In the genomic region with DNA sequence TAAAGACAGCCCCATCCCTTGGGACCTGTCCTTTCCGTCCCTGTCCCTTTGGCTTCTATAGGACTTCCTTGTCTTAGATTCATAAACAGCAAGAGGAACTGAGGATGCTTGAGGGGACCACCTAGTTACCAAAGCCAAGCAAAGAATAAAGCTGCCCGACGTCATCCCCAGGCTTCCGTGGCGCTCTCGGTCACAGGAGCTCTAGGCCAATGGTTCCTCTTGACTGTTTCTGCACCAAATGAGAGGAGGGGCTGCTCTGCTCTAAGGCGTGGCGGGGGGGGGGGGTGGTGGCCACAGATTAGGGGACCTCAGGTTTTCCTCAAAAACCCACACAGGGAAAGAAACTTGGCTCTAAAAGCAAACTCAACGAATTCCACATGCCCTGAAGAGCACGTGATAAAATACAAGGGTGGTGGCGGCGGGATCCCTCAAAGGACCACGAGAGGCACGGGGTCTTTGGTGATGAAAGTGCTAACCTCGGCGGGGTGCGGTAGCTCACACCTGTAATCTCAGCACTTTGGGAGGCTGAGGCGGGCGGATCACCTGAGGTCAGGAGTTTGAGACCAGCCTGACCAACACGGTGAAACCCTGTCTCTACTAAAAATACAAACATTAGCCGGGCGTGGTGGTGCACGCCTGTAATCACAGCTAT, we compare ENCODE assay signal across 8 cellular contexts. TPM values are rescaled to one million over a fixed set of nuclear protein-coding genes. Genes with fewer than 3 reads are reported as not detected.
A peak's percentile ranks its signal among the peaks of the same experiment; 100 is the strongest.
DNase-seq lines count a peak whose midpoint lies in the region; ATAC-seq and TF ChIP-seq lines count a peak whose summit lies in the region.

No MANE protein-coding gene starts in this region.

- H3K27ac Mint-ChIP-seq in activated T-cell treated with anti-CD3 and anti-CD28 coated beads, Interleukin-2, amount 50 U/mL, for 24 hours = peak overlapping the region; percentile 100
- peak overlapping the region; percentile 100 for H3K27ac Mint-ChIP-seq in activated naive CD8-positive, alpha-beta T cell treated with anti-CD3 and anti-CD28 coated beads, Interleukin-2, amount 50 U/mL, for 24 hours
- H3K27ac Mint-ChIP-seq in glutamatergic neuron (ENCODE audit: unreplicated experiment) = no peak overlapping the region

- peak overlapping the region; percentile 86 for H3K4me3 Mint-ChIP-seq in activated T-cell treated with anti-CD3 and anti-CD28 coated beads, Interleukin-2, amount 50 U/mL, for 24 hours
- peak overlapping the region; percentile 98 for H3K4me3 Mint-ChIP-seq in activated naive CD8-positive, alpha-beta T cell treated with anti-CD3 and anti-CD28 coated beads, Interleukin-2, amount 50 U/mL, for 24 hours
- H3K4me3 Mint-ChIP-seq in glutamatergic neuron (ENCODE audit: unreplicated experiment) = no peak overlapping the region

- H3K27ac ChIP-seq in caudate nucleus (ENCODE audit: low read depth, low read length) = no peak overlapping the region

- no peak for TF ChIP-seq CTCF in glutamatergic neuron (IDR thresholded peaks at IDR 0.05; ENCODE audit: partially characterized antibody, unreplicated experiment)

- H3K9me3 Mint-ChIP-seq in activated T-cell treated with anti-CD3 and anti-CD28 coated beads, Interleukin-2, amount 50 U/mL, for 24 hours = no peaks in the 10 kb centered on the region
- no peaks in the 10 kb centered on the region for H3K9me3 Mint-ChIP-seq in activated naive CD8-positive, alpha-beta T cell treated with anti-CD3 and anti-CD28 coated beads, Interleukin-2, amount 50 U/mL, for 24 hours
- peaks cover 8% of the 10 kb centered on the region for H3K9me3 Mint-ChIP-seq in glutamatergic neuron (ENCODE audit: unreplicated experiment)

- DNase-seq in activated T-cell treated with anti-CD3 and anti-CD28 coated beads, Interleukin-2, amount 50 U/mL, for 24 hours = peak; percentile 61
- no peak for DNase-seq in activated T-cell treated with anti-CD3 and anti-CD28 coated beads, Interleukin-2, amount 50 U/mL, for 1 hour
- peak; percentile 56 for DNase-seq in activated naive CD8-positive, alpha-beta T cell treated with anti-CD3 and anti-CD28 coated beads, Interleukin-2, amount 50 U/mL, for 24 hours
- peak; percentile 59 for DNase-seq in stimulated activated naive CD8-positive, alpha-beta T cell treated with anti-CD3 and anti-CD28 coated beads, Interleukin-15, Interleukin-2, amounts not matched to agents 100 U/mL and 50 U/mL, for 24 hours
- DNase-seq in caudate nucleus (lab: John Stamatoyannopoulos, UW) (no peak), glutamatergic neuron (no peak), medulla oblongata (ENCODE audit: extremely low spot score) (no peak)

- H3K36me3 Mint-ChIP-seq in activated T-cell treated with anti-CD3 and anti-CD28 coated beads, Interleukin-2, amount 50 U/mL, for 24 hours (ENCODE audit: low read depth) = peaks cover 79% of the 10 kb centered on the region
- H3K36me3 Mint-ChIP-seq in activated naive CD8-positive, alpha-beta T cell treated with anti-CD3 and anti-CD28 coated beads, Interleukin-2, amount 50 U/mL, for 24 hours (ENCODE audit: low read depth) = peaks cover 58% of the 10 kb centered on the region
- H3K36me3 Mint-ChIP-seq in glutamatergic neuron (ENCODE audit: unreplicated experiment) = peaks cover 9% of the 10 kb centered on the region

- ATAC-seq in HG03521 (IDR thresholded peaks at IDR 0.05; ENCODE audit: unreplicated experiment) = peak; percentile 11
- no peak for ATAC-seq in activated naive CD8-positive, alpha-beta T cell treated with anti-CD3 and anti-CD28 coated beads, Interleukin-2, amount 50 U/mL, for 24 hours
- peak; percentile 1 for ATAC-seq in stimulated activated naive CD8-positive, alpha-beta T cell treated with anti-CD3 and anti-CD28 coated beads, Interleukin-15, Interleukin-2, amounts not matched to agents 100 U/mL and 50 U/mL, for 24 hours

- peaks cover 85% of the 10 kb centered on the region for H3K4me1 Mint-ChIP-seq in activated T-cell treated with anti-CD3 and anti-CD28 coated beads, Interleukin-2, amount 50 U/mL, for 24 hours (ENCODE audit: low read depth)
- H3K4me1 Mint-ChIP-seq in activated naive CD8-positive, alpha-beta T cell treated with anti-CD3 and anti-CD28 coated beads, Interleukin-2, amount 50 U/mL, for 24 hours = peaks cover 93% of the 10 kb centered on the region
- H3K4me1 Mint-ChIP-seq in glutamatergic neuron (ENCODE audit: low read depth, unreplicated experiment) = peaks cover 40% of the 10 kb centered on the region

- no peaks in the 10 kb centered on the region for H3K27me3 Mint-ChIP-seq in activated T-cell treated with anti-CD3 and anti-CD28 coated beads, Interleukin-2, amount 50 U/mL, for 24 hours
- H3K27me3 Mint-ChIP-seq in activated naive CD8-positive, alpha-beta T cell treated with anti-CD3 and anti-CD28 coated beads, Interleukin-2, amount 50 U/mL, for 24 hours = peaks cover 3% of the 10 kb centered on the region
- peaks cover 7% of the 10 kb centered on the region for H3K27me3 Mint-ChIP-seq in glutamatergic neuron (ENCODE audit: unreplicated experiment)

RNA-seq across cellular contexts. Expression of gene USP20, which starts 53.7 kb away (rescaled TPM):
- total RNA-seq in glutamatergic neuron (ENCODE audit: unreplicated experiment) = 93.5 TPM

RNA-seq across cellular contexts. Expression of gene C9orf78, which starts 53.9 kb away (rescaled TPM):
- 46.1 TPM for total RNA-seq in glutamatergic neuron (ENCODE audit: unreplicated experiment)

Comparison
In these comparisons a context has a peak if more than half of its experiments do, and no peak if none do; other contexts are left out.
1. DNase-seq: peak in activated T-cell treated with anti-CD3 and anti-CD28 coated beads, Interleukin-2, amount 50 U/mL, for 24 hours (single experiment), activated naive CD8-positive, alpha-beta T cell treated with anti-CD3 and anti-CD28 coated beads, Interleukin-2, amount 50 U/mL, for 24 hours (single experiment) and stimulated activated naive CD8-positive, alpha-beta T cell treated with anti-CD3 and anti-CD28 coated beads, Interleukin-15, Interleukin-2, amounts not matched to agents 100 U/mL and 50 U/mL, for 24 hours (single experiment); none in activated T-cell treated with anti-CD3 and anti-CD28 coated beads, Interleukin-2, amount 50 U/mL, for 1 hour (single experiment), caudate nucleus (0 of 61), glutamatergic neuron (single experiment) and medulla oblongata (single experiment).